In the genomic region with DNA sequence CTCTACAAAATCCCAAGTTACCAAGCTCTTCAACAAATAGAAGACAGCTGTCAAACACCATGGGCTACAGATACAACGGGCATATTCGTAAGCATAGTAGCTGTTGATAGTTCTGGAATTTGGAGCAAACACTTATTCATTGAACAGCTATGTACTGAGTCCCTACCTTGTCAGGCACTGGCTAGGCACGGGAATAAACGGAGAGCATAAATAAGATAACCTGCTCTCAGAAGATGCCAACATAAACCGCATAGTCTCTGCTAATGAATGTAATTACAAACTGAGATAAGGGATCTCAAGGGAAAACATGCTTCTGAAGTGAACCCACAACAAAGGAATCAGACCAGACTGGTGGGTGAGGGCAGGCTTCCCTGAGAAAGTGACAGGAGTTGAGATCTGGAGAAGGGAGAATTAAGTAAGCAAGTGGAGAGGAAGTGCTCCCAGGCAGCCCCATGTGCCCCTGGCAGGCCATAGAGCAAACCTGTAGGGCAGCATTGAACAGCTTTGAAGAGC, we compare ENCODE assay signal across 10 cellular contexts. TPM values are rescaled to one million over a fixed set of nuclear protein-coding genes. Genes with fewer than 3 reads are reported as not detected.
DNase-seq lines count a peak whose midpoint lies in the region; ATAC-seq and TF ChIP-seq lines count a peak whose summit lies in the region.
"Had no signal": no experiment of that assay in that cellular context is flagged by ENCODE, and none has a peak within 500 bp of the region (broad histone marks: within the 10 kb centered on the region; RNA-seq: fewer than 3 reads in every experiment).

No MANE protein-coding gene starts in this region.

- H3K4me1 ChIP-seq in DOHH2 (ENCODE audit: control insufficient read depth, low read length) (peaks cover 80% of the 10 kb centered on the region), Karpas-422 (ENCODE audit: low read length) (peaks cover 59% of the 10 kb centered on the region), neutrophil (ENCODE audit: control insufficient read depth in 1 of 2, insufficient read depth in 1 of 2, low read depth in 1 of 2, low read length in 1 of 2) (peaks cover 37 to 41% of the 10 kb centered on the region in 2 experiments)
- H3K4me1 ChIP-seq: testis had no signal

- peaks cover 19% of the 10 kb centered on the region for H3K36me3 ChIP-seq in DOHH2 (ENCODE audit: control insufficient read depth, low read length)
- H3K36me3 ChIP-seq in Karpas-422 (ENCODE audit: insufficient read depth, low read length), result no peaks in the 10 kb centered on the region
- no peaks in the 10 kb centered on the region for H3K36me3 ChIP-seq in neutrophil

- H3K9me2 ChIP-seq in DOHH2 (replicated peaks; ENCODE audit: control insufficient read depth, low read length), result no peaks in the 10 kb centered on the region
- no peaks in the 10 kb centered on the region for H3K9me2 ChIP-seq in Karpas-422 (replicated peaks; ENCODE audit: insufficient read depth, low read length)

- H3K4me2 ChIP-seq in DOHH2 (ENCODE audit: low read length) (peak overlapping the region; percentile 85), Karpas-422 (ENCODE audit: low read depth, low read length, poor library complexity, severe bottlenecking) (peak overlapping the region; percentile 88)

- peaks cover 83% of the 10 kb centered on the region for H3K79me2 ChIP-seq in DOHH2 (ENCODE audit: control insufficient read depth, low read length)
- peaks cover 86% of the 10 kb centered on the region for H3K79me2 ChIP-seq in Karpas-422 (ENCODE audit: low read length)

- H3K4me3 ChIP-seq in DOHH2 (ENCODE audit: low read length) (peak overlapping the region; percentile 86), Karpas-422 (ENCODE audit: low read length) (peak overlapping the region; percentile 68), neutrophil (ENCODE audit: low read depth in 1 of 2, low read length in 1 of 2) (peak overlapping the region; percentile 76 to 79)

- ATAC-seq in GM19463 (IDR thresholded peaks at IDR 0.05; ENCODE audit: unreplicated experiment) (no peak), GM21723 (IDR thresholded peaks at IDR 0.05; ENCODE audit: unreplicated experiment) (no peak), GM19397 (IDR thresholded peaks at IDR 0.05; ENCODE audit: unreplicated experiment) (no peak)

- H4K20me1 ChIP-seq in DOHH2 (ENCODE audit: control insufficient read depth, insufficient read depth, low read depth, low read length), result peaks cover 5% of the 10 kb centered on the region; the same call in 1 of the 2 replicates
- peaks cover 5% of the 10 kb centered on the region; the same call in 1 of the 2 replicates for H4K20me1 ChIP-seq in Karpas-422 (ENCODE audit: insufficient read depth, low read depth, low read length)

- peak overlapping the region; percentile 72 for H3K9ac ChIP-seq in Karpas-422 (ENCODE audit: low read length)

- no peaks in the 10 kb centered on the region for H3K9me3 ChIP-seq in DOHH2 (ENCODE audit: control insufficient read depth, insufficient read depth, low read length)
- no peaks in the 10 kb centered on the region for H3K9me3 ChIP-seq in Karpas-422 (ENCODE audit: low read length)
- H3K9me3 ChIP-seq in neutrophil, result no peaks in the 10 kb centered on the region
- H3K9me3 ChIP-seq: testis had no signal

- no peak overlapping the region for H2AFZ ChIP-seq in Karpas-422 (ENCODE audit: low read length)

- H3K27ac ChIP-seq in DOHH2 (ENCODE audit: low read depth, low read length) (peak overlapping the region; percentile 26), Karpas-422 (ENCODE audit: low read length) (peak overlapping the region; percentile 64), neutrophil (peak overlapping the region; percentile 99)
- H3K27ac ChIP-seq: testis had no signal

- H3K27me3 ChIP-seq in DOHH2 (ENCODE audit: control insufficient read depth, low read length), result no peaks in the 10 kb centered on the region
- H3K27me3 ChIP-seq in Karpas-422 (ENCODE audit: low read length), result no peaks in the 10 kb centered on the region
- H3K27me3 ChIP-seq in neutrophil, result no peaks in the 10 kb centered on the region
- H3K27me3 ChIP-seq: testis had no signal

- DNase-seq in Karpas-422 (peak; percentile 61), KG1 (lab: John Stamatoyannopoulos, UW) (no peak)
- DNase-seq in central memory CD4-positive, alpha-beta T cell, result peak; percentile 13
- DNase-seq: NCI-H187 treated with DMSO at 0.1 percent for 48 hours, testis had no signal

- peaks cover 25% of the 10 kb centered on the region for H3F3A ChIP-seq in DOHH2 (ENCODE audit: control insufficient read depth, insufficient read depth)

- TF ChIP-seq CTCF in DOHH2 (IDR thresholded peaks at IDR 0.05; ENCODE audit: low read depth, low read length, poor library complexity, severe bottlenecking), result no peak
- TF ChIP-seq CTCF in neutrophil (IDR thresholded peaks at IDR 0.05), result no peak

RNA-seq across cellular contexts. Expression of gene ANKRD44, which starts 1.0 kb away (rescaled TPM):
- total RNA-seq in Karpas-422 (2014; rRNA removed; shearing (Covaris generic); ENCODE audit: low replicate concordance), result 120 and 153 TPM in 2 replicates

Comparison
In these comparisons a context has a peak if more than half of its experiments do, and no peak if none do; other contexts are left out.
1. H3K27ac ChIP-seq: peak in every context shown above with its lines; median percentile 99 in neutrophil; 64 in Karpas-422; 26 in DOHH2.